In the genomic region with DNA sequence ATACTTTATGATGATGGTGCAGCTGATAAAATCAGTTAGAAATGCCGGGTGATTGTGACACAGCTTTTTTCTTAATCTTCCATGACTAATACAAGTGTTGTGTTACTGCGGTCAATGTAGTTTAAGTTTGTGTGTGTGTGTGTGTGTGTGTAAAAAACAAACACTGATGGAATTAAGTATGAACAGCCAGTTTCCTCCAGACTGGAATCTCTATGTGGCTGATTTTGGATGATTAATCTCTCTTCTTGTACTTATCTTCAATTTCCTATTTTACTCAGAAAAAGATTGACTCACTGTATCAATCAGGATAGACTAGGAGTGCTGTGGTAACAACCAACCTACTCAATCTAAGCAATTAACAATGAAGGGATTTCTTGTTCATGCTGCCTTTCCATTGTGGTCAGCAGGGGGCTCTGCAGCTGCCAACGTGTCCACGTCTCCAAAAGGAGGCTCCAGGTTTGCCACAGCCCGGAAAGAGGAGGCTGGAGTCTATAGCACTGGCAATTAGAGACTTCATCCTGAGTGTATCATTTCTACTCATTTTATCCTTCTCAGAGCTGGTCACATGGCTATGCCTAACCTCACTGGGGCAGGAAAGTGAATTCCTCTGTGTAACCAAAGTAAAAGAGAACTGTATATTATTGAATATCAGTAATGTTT, we compare ENCODE assay signal across 8 cellular contexts.
DNase-seq lines count a peak whose midpoint lies in the region; ATAC-seq and TF ChIP-seq lines count a peak whose summit lies in the region.

No MANE protein-coding gene starts in this region.

- no peak for ATAC-seq in GM21381 (IDR thresholded peaks at IDR 0.05; ENCODE audit: unreplicated experiment)
- ATAC-seq in GM21515 (IDR thresholded peaks at IDR 0.05; ENCODE audit: unreplicated experiment) = no peak

- no peaks in the 10 kb centered on the region for H3K27me3 ChIP-seq in iPS DF 6.9 (ENCODE audit: control insufficient read depth, insufficient read depth, low read length)

- peak; percentile 73 for TF ChIP-seq CTCF in WI38 (IDR thresholded peaks at IDR 0.05; ENCODE audit: low read depth, low read length)

- H3K4me3 ChIP-seq in WI38 (ENCODE audit: low read depth, low read length) (no peak overlapping the region), iPS DF 6.9 (ENCODE audit: low read length) (no peak overlapping the region)

- no CpG with 5 or more reads among the region's 5 CpGs for WGBS in iPS DF 6.9 (ENCODE audit: insufficient coverage, insufficient read length)

- H3K4me1 ChIP-seq in iPS DF 6.9 (ENCODE audit: control insufficient read depth, insufficient read depth, low read length) = no peaks in the 10 kb centered on the region

- no peak overlapping the region for H3K27ac ChIP-seq in iPS DF 6.9 (ENCODE audit: low read length)

- no peaks in the 10 kb centered on the region for H3K36me3 ChIP-seq in iPS DF 6.9 (ENCODE audit: control insufficient read depth, insufficient read depth, low read length)

- DNase-seq in NCI-H345 (lab: John Stamatoyannopoulos, UW) = peak; percentile 37
- DNase-seq in NCI-H345 treated with DMSO at 0.1 percent for 48 hours (lab: John Stamatoyannopoulos, UW; ENCODE audit: unreplicated experiment) = no peak
- peak; percentile 25 for DNase-seq in HuH-7.5 (ENCODE audit: low spot score)
- DNase-seq in iPS DF 6.9 (ENCODE audit: low read depth, low spot score) = peak; percentile 18
- DNase-seq in activated CD4-positive, alpha-beta T cell treated with anti-CD3 and anti-CD28 coated beads, Interleukin-2, amount 50 U/mL, for 4 hours = no peak

- H3K9me3 ChIP-seq in iPS DF 6.9 (ENCODE audit: control insufficient read depth, insufficient read depth, low read length) = no peaks in the 10 kb centered on the region

Comparison
In these comparisons a context has a peak if more than half of its experiments do, and no peak if none do; other contexts are left out.
1. DNase-seq: peak in NCI-H345 (single experiment), HuH-7.5 (single experiment) and iPS DF 6.9 (single experiment); none in NCI-H345 treated with DMSO at 0.1 percent for 48 hours (single experiment) and activated CD4-positive, alpha-beta T cell treated with anti-CD3 and anti-CD28 coated beads, Interleukin-2, amount 50 U/mL, for 4 hours (0 of 2).